ENCODE assay signal across 10 cellular contexts in the genomic region with DNA sequence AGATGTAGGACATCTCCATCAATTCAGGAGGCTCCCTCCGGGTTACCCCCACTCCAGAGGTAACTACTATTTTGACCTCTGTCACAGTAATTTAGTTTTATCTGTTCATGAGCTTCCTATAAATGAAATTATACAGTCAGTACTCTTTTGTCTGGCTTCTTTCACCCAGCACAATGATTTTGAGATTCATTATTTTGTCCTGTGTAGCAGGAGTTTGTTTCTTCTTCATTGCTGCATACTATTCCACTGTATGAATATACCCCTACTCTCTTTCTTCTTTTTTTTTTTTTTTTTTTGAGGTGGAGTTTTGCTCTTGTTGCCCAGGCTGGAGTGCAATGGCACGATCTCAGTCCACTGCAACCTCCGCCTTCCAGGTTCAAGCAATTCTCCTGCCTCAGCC. TPM values are rescaled to one million over a fixed set of nuclear protein-coding genes. Genes with fewer than 3 reads are reported as not detected.
DNase-seq lines count a peak whose midpoint lies in the region; ATAC-seq and TF ChIP-seq lines count a peak whose summit lies in the region.
"Had no signal": no experiment of that assay in that cellular context is flagged by ENCODE, and none has a peak within 500 bp of the region (broad histone marks: within the 10 kb centered on the region; RNA-seq: fewer than 3 reads in every experiment).

No MANE protein-coding gene starts in this region.

- no peaks in the 10 kb centered on the region for H3K27me3 Mint-ChIP-seq in activated naive CD4-positive, alpha-beta T cell treated with anti-CD3 and anti-CD28 coated beads, Interleukin-2, amount 10 ng/mL, durations not matched to agents 7 days and 5 days
- H3K27me3 Mint-ChIP-seq in naive thymus-derived CD4-positive, alpha-beta T cell: no peaks in the 10 kb centered on the region

- H3K36me3 ChIP-seq in duodenal mucosa (ENCODE audit: control insufficient read depth in 1 of 2, insufficient read depth in 2 of 2, low read length in 2 of 2) (peaks cover 6 to 17% of the 10 kb centered on the region in 2 donors), upper lobe of right lung (peaks cover 26% of the 10 kb centered on the region)
- peaks cover 9 to 28% (median 9%) of the 10 kb centered on the region in 3 experiments for H3K36me3 ChIP-seq in naive thymus-derived CD4-positive, alpha-beta T cell (ENCODE audit: control insufficient read depth in 2 of 3, insufficient read depth in 3 of 3, low read length in 3 of 3)

- H3K9ac ChIP-seq in duodenal mucosa (ENCODE audit: low read depth in 1 of 2, low read length in 2 of 2): peak overlapping the region in 1 of 2 donors; percentile 45

- no peak overlapping the region for H3K4me3 ChIP-seq in duodenal mucosa (ENCODE audit: low read depth in 1 of 2, low read length in 2 of 2)
- no peak overlapping the region for H3K4me3 ChIP-seq in naive thymus-derived CD4-positive, alpha-beta T cell (ENCODE audit: low read length)
- peak overlapping the region; percentile 42 for H3K4me3 ChIP-seq in upper lobe of right lung

- no peak overlapping the region for H3K4me3 Mint-ChIP-seq in activated naive CD4-positive, alpha-beta T cell treated with anti-CD3 and anti-CD28 coated beads, Interleukin-2, amount 10 ng/mL, durations not matched to agents 7 days and 5 days
- peak overlapping the region in 4 of 10 donors; percentile 16 to 58 (median 50) for H3K4me3 Mint-ChIP-seq in naive thymus-derived CD4-positive, alpha-beta T cell

- H3K27me3 ChIP-seq in duodenal mucosa (ENCODE audit: control insufficient read depth in 1 of 2, insufficient read depth in 2 of 2, low read length in 2 of 2) (no peaks in the 10 kb centered on the region), upper lobe of right lung (no peaks in the 10 kb centered on the region)
- no peaks in the 10 kb centered on the region for H3K27me3 ChIP-seq in naive thymus-derived CD4-positive, alpha-beta T cell (ENCODE audit: control insufficient read depth in 2 of 2, insufficient read depth in 2 of 2, low read length in 2 of 2)

- DNase-seq in activated naive CD4-positive, alpha-beta T cell treated with anti-CD3 and anti-CD28 coated beads, Interleukin-2, amount 10 ng/mL, durations not matched to agents 7 days and 5 days: no peak
- no peak for DNase-seq in activated naive CD4-positive, alpha-beta T cell treated with anti-CD3 and anti-CD28 coated beads, Interleukin-2, amount 50 U/mL, for 72 hours (ENCODE audit: low spot score in 2 of 2)
- no peak for DNase-seq in naive thymus-derived CD4-positive, alpha-beta T cell
- no peak for DNase-seq in upper lobe of right lung
- no peak for DNase-seq in activated gamma-delta T cell (lab: John Stamatoyannopoulos, UW)
- no peak for DNase-seq in GM20000 (ENCODE audit: low spot score)
- DNase-seq: activated CD8-positive, alpha-beta memory T cell treated with anti-CD3 and anti-CD28 coated beads, Interleukin-2, amount 50 U/mL, for 4 hours; central memory CD4-positive, alpha-beta T cell had no signal

- intact Hi-C loops in naive thymus-derived CD4-positive, alpha-beta T cell (cut with micrococcal nuclease): no loop called here
- intact Hi-C loops in upper lobe of right lung (cut with DNase I): no loop called here

- H3K27ac ChIP-seq in duodenal mucosa (ENCODE audit: low read depth, low read length) (peak overlapping the region; percentile 85), upper lobe of right lung (peak overlapping the region; percentile 96)
- no peak overlapping the region for H3K27ac ChIP-seq in naive thymus-derived CD4-positive, alpha-beta T cell (ENCODE audit: low read depth, low read length)

- TF ChIP-seq CTCF in upper lobe of right lung (IDR thresholded peaks at IDR 0.05) (no peak), GM20000 (IDR thresholded peaks at IDR 0.05; ENCODE audit: extremely low read depth, missing control alignments) (no peak)

- peaks cover 59 to 62% of the 10 kb centered on the region in 2 donors for H3K4me1 ChIP-seq in duodenal mucosa (ENCODE audit: control insufficient read depth in 1 of 2, insufficient read depth in 2 of 2, low read length in 2 of 2)
- peaks cover 46 to 48% of the 10 kb centered on the region in 2 donors for H3K4me1 ChIP-seq in naive thymus-derived CD4-positive, alpha-beta T cell (ENCODE audit: control insufficient read depth in 2 of 2, insufficient read depth in 2 of 2, low read length in 2 of 2)
- H3K4me1 ChIP-seq in upper lobe of right lung: peaks cover 79% of the 10 kb centered on the region

- no peak for ATAC-seq in activated naive CD4-positive, alpha-beta T cell treated with anti-CD3 and anti-CD28 coated beads, Interleukin-2, amount 50 U/mL, for 72 hours
- ATAC-seq in naive thymus-derived CD4-positive, alpha-beta T cell: no peak
- ATAC-seq in upper lobe of right lung (no peak), HG02678 (IDR thresholded peaks at IDR 0.05; ENCODE audit: unreplicated experiment) (no peak)

- CTCF ChIA-PET in activated naive CD4-positive, alpha-beta T cell treated with anti-CD3 and anti-CD28 coated beads, Interleukin-2, amount 10 ng/mL, durations not matched to agents 7 days and 5 days (lab: Charles Lee): no interaction called here
- CTCF ChIA-PET in naive thymus-derived CD4-positive, alpha-beta T cell (lab: Charles Lee): no interaction called here

- H3K9me3 ChIP-seq in duodenal mucosa (ENCODE audit: control insufficient read depth in 1 of 2, low read length in 2 of 2) (no peaks in the 10 kb centered on the region), upper lobe of right lung (no peaks in the 10 kb centered on the region)
- H3K9me3 ChIP-seq in naive thymus-derived CD4-positive, alpha-beta T cell (ENCODE audit: control insufficient read depth in 2 of 3, low read length in 3 of 3): no peaks in the 10 kb centered on the region

- no peaks in the 10 kb centered on the region for H3K9me3 Mint-ChIP-seq in activated naive CD4-positive, alpha-beta T cell treated with anti-CD3 and anti-CD28 coated beads, Interleukin-2, amount 10 ng/mL, durations not matched to agents 7 days and 5 days
- H3K9me3 Mint-ChIP-seq in activated naive CD4-positive, alpha-beta T cell treated with anti-CD3 and anti-CD28 coated beads, Interleukin-2, amount 50 U/mL, for 72 hours: no peaks in the 10 kb centered on the region
- no peaks in the 10 kb centered on the region for H3K9me3 Mint-ChIP-seq in naive thymus-derived CD4-positive, alpha-beta T cell

- POLR2A ChIA-PET in naive thymus-derived CD4-positive, alpha-beta T cell (lab: Charles Lee): interaction anchor here (1.3 kb wide), 1 partner anchor 41 kb away, joined by 7 read pairs; the partner anchor contains the start of gene ADISSP

- H3K4me1 Mint-ChIP-seq in activated naive CD4-positive, alpha-beta T cell treated with anti-CD3 and anti-CD28 coated beads, Interleukin-2, amount 10 ng/mL, durations not matched to agents 7 days and 5 days: peaks cover 85% of the 10 kb centered on the region
- peaks cover 59 to 83% (median 67%) of the 10 kb centered on the region in 7 donors for H3K4me1 Mint-ChIP-seq in naive thymus-derived CD4-positive, alpha-beta T cell

- H3K36me3 Mint-ChIP-seq in activated naive CD4-positive, alpha-beta T cell treated with anti-CD3 and anti-CD28 coated beads, Interleukin-2, amount 10 ng/mL, durations not matched to agents 7 days and 5 days: peaks cover 41% of the 10 kb centered on the region
- peaks cover 12 to 34% of the 10 kb centered on the region in 2 donors for H3K36me3 Mint-ChIP-seq in activated naive CD4-positive, alpha-beta T cell treated with anti-CD3 and anti-CD28 coated beads, Interleukin-2, amount 50 U/mL, for 72 hours
- peaks cover 7 to 40% (median 22%) of the 10 kb centered on the region in 5 donors for H3K36me3 Mint-ChIP-seq in naive thymus-derived CD4-positive, alpha-beta T cell

- peak overlapping the region; percentile 37 for H3K27ac Mint-ChIP-seq in activated naive CD4-positive, alpha-beta T cell treated with anti-CD3 and anti-CD28 coated beads, Interleukin-2, amount 10 ng/mL, durations not matched to agents 7 days and 5 days
- H3K27ac Mint-ChIP-seq in activated naive CD4-positive, alpha-beta T cell treated with anti-CD3 and anti-CD28 coated beads, Interleukin-2, amount 50 U/mL, for 72 hours: peak overlapping the region in 1 of 2 donors; percentile 67
- H3K27ac Mint-ChIP-seq in naive thymus-derived CD4-positive, alpha-beta T cell: peak overlapping the region in 7 of 9 donors; percentile 41 to 91 (median 63)

RNA-seq across cellular contexts. Expression of gene AP5S1, which starts 11.8 kb away (rescaled TPM):
- total RNA-seq in activated naive CD4-positive, alpha-beta T cell treated with anti-CD3 and anti-CD28 coated beads, Interleukin-2, amount 50 U/mL, for 72 hours: 10 to 100 TPM; 10.6 to 17.8 TPM
- total RNA-seq in naive thymus-derived CD4-positive, alpha-beta T cell: 10 to 100 TPM in 4 of 5 experiments, 1 to 10 TPM in 1; 7.9 to 14.0 (median 10.8) TPM
- 10 to 100 TPM; 19.8 to 25.9 TPM for polyA plus RNA-seq in naive thymus-derived CD4-positive, alpha-beta T cell
- total RNA-seq in upper lobe of right lung: 13.1 TPM

RNA-seq across cellular contexts. Expression of gene CDC25B, which starts 12.4 kb away (rescaled TPM):
- total RNA-seq in activated naive CD4-positive, alpha-beta T cell treated with anti-CD3 and anti-CD28 coated beads, Interleukin-2, amount 50 U/mL, for 72 hours: 100 to 1,000 TPM in 1 of 2 donors, 10 to 100 TPM in 1; 72.9 to 168 TPM
- 100 to 1,000 TPM; 166 to 392 (median 281) TPM for total RNA-seq in naive thymus-derived CD4-positive, alpha-beta T cell
- polyA plus RNA-seq in naive thymus-derived CD4-positive, alpha-beta T cell: 10 to 100 TPM; 37.0 to 45.7 TPM
- 136 TPM for total RNA-seq in upper lobe of right lung

RNA-seq across cellular contexts. Expression of gene CENPB, which starts 22.0 kb away (rescaled TPM):
- 10 to 100 TPM; 34.4 to 48.1 TPM for total RNA-seq in activated naive CD4-positive, alpha-beta T cell treated with anti-CD3 and anti-CD28 coated beads, Interleukin-2, amount 50 U/mL, for 72 hours
- total RNA-seq in naive thymus-derived CD4-positive, alpha-beta T cell: 10 to 100 TPM; 35.3 to 73.6 (median 50.0) TPM
- polyA plus RNA-seq in naive thymus-derived CD4-positive, alpha-beta T cell: 1 to 10 TPM; 1.3 to 1.8 TPM
- total RNA-seq in upper lobe of right lung: 94.6 TPM

RNA-seq across cellular contexts. Expression of gene SPEF1, which starts 27.3 kb away (rescaled TPM):
- total RNA-seq in activated naive CD4-positive, alpha-beta T cell treated with anti-CD3 and anti-CD28 coated beads, Interleukin-2, amount 50 U/mL, for 72 hours: under 1 TPM in 1 of 2 donors, not detected in 1; 0.14 TPM
- total RNA-seq in naive thymus-derived CD4-positive, alpha-beta T cell: under 1 TPM in 3 of 5 experiments, not detected in 2; 0.24 to 0.32 (median 0.29) TPM
- not detected for polyA plus RNA-seq in naive thymus-derived CD4-positive, alpha-beta T cell
- total RNA-seq in upper lobe of right lung: 0.46 TPM

RNA-seq across cellular contexts. Expression of gene MAVS, which starts 38.1 kb away (rescaled TPM):
- total RNA-seq in activated naive CD4-positive, alpha-beta T cell treated with anti-CD3 and anti-CD28 coated beads, Interleukin-2, amount 50 U/mL, for 72 hours: 10 to 100 TPM; 22.5 to 30.1 TPM
- total RNA-seq in naive thymus-derived CD4-positive, alpha-beta T cell: 10 to 100 TPM; 23.3 to 49.9 (median 41.5) TPM
- polyA plus RNA-seq in naive thymus-derived CD4-positive, alpha-beta T cell: 10 to 100 TPM in 1 of 2 donors, 1 to 10 TPM in 1; 3.5 to 10.1 TPM
- total RNA-seq in upper lobe of right lung: 41.5 TPM
